ENCODE assay signal across 36 cellular contexts in genomic region chr13:52092087-52092486, GRCh38. TPM values are rescaled to one million over a fixed set of nuclear protein-coding genes. Genes with fewer than 3 reads are reported as not detected.
"Had no signal": no experiment of that assay in that cellular context is flagged by ENCODE, and none has a peak within 500 bp of the region (broad histone marks: within the 10 kb centered on the region; RNA-seq: fewer than 3 reads in every experiment).

No MANE protein-coding gene starts in this region.

- H3K27ac ChIP-seq: adrenal gland, ascending aorta, body of pancreas, brain microvascular endothelial cell, breast epithelium, cardiac muscle cell had no signal

- DNase-seq: activated effector memory CD4-positive, alpha-beta T cell treated with anti-CD3 and anti-CD28 coated beads, Interleukin-2, amount 50 U/mL, for 16 hours; activated effector memory CD4-positive, alpha-beta T cell treated with Interleukin-2 at 50 U/mL for 16 hours; activated gamma-delta T cell; activated gamma-delta T cell treated with Interleukin-2 at 50 U/mL for 16 hours; activated naive CD4-positive, alpha-beta T cell; activated naive CD4-positive, alpha-beta T cell treated with anti-CD3 and anti-CD28 coated beads for 36 hours; activated naive CD4-positive, alpha-beta T cell treated with anti-CD3 and anti-CD28 coated beads, Interleukin-2, amount 10 ng/mL, durations not matched to agents 7 days and 5 days; activated naive CD4-positive, alpha-beta T cell treated with anti-CD3 and anti-CD28 coated beads, Interleukin-2, amount 50 U/mL, for 16 hours; activated naive CD4-positive, alpha-beta T cell treated with Interleukin-2 at 50 U/mL for 16 hours; activated naive CD8-positive, alpha-beta T cell treated with anti-CD3 and anti-CD28 coated beads for 36 hours; activated naive CD8-positive, alpha-beta T cell treated with anti-CD3 and anti-CD28 coated beads, Interleukin-2, amount 10 ng/mL, durations not matched to agents 7 days and 5 days; activated naive CD8-positive, alpha-beta T cell treated with anti-CD3 and anti-CD28 coated beads, Interleukin-2, amount 50 U/mL, for 24 hours; activated T-cell treated with anti-CD3 and anti-CD28 coated beads, Interleukin-2, amount 50 U/mL, for 1 hour; activated T-cell treated with anti-CD3 and anti-CD28 coated beads, Interleukin-2, amount 50 U/mL, for 24 hours; activated T-cell treated with anti-CD3 and anti-CD28 coated beads, Interleukin-2, amount 50 U/mL, for 4 hours; activated T-cell treated with anti-CD3 and anti-CD28 coated beads, Interleukin-2, amount 50 U/mL, for 48 hours; activated T-cell treated with anti-CD3 and anti-CD28 coated beads, Interleukin-2, amount 50 U/mL, for 72 hours; adrenal gland; amniotic stem cell; amygdala; anterior cingulate cortex; aorta; body of pancreas; brain microvascular endothelial cell; caudate nucleus; central memory CD4-positive, alpha-beta T cell; cerebellar nuclear complex had no signal

- H3K9me3 ChIP-seq: adrenal gland, ascending aorta, body of pancreas, breast epithelium had no signal

- ATAC-seq: activated naive CD4-positive, alpha-beta T cell treated with anti-CD3 and anti-CD28 coated beads, Interleukin-2, amount 50 U/mL, for 72 hours; activated naive CD8-positive, alpha-beta T cell treated with anti-CD3 and anti-CD28 coated beads, Interleukin-2, amount 50 U/mL, for 24 hours; activated T-cell treated with anti-CD3 and anti-CD28 coated beads, Interleukin-2, amount 50 U/mL, for 4 hours; activated T-cell treated with anti-CD3 and anti-CD28 coated beads, Interleukin-2, amount 50 U/mL, for 72 hours; activated T-helper 17 cell treated with anti-CD3 and anti-CD28 coated beads, Interleukin-2, amount 50 U/mL, for 72 hours; body of pancreas had no signal

- H3K27me3 ChIP-seq: adrenal gland, ascending aorta, body of pancreas, brain microvascular endothelial cell, breast epithelium, cardiac muscle cell had no signal

- H3K4me3 ChIP-seq: adrenal gland, ascending aorta, body of pancreas, breast epithelium, cardiac muscle cell had no signal

- FAIRE-seq: astrocyte, bronchial epithelial cell had no signal

- H3K36me3 ChIP-seq: adrenal gland, ascending aorta, brain microvascular endothelial cell, breast epithelium, cardiac muscle cell had no signal

- H3K4me1 ChIP-seq: adrenal gland, ascending aorta, body of pancreas, breast epithelium had no signal

RNA-seq across cellular contexts. Expression of gene NEK5, which starts 36.8 kb away (rescaled TPM):
- total RNA-seq: activated naive CD8-positive, alpha-beta T cell treated with anti-CD3 and anti-CD28 coated beads, Interleukin-2, amount 10 ng/mL, durations not matched to agents 7 days and 5 days; activated T-helper 1 cell treated with anti-CD3 and anti-CD28 coated beads, Interleukin-12 subunit alpha, Interleukin-12 subunit beta, Interleukin-2, Interleukin-4 antibody, amounts not matched to agents 30 ng/mL and 10 ng/mL and 1 ng/mL, durations not matched to agents 14 hours and 24 hours and 36 hours; activated T-helper 17 cell treated with anti-CD3 and anti-CD28 coated beads, Interleukin-2, amount 50 U/mL, for 72 hours; activated T-helper 2 cell treated with anti-CD3 and anti-CD28 coated beads, Interferon-gamma antibody, Interleukin-2, Interleukin-4, amounts not matched to agents 10 μg/mL and 5 μg/mL and 100 μg/mL, durations not matched to agents 14 hours and 24 hours and 36 hours; ascending aorta had no signal
